In genomic region chr20:25697132-25697446, GRCh38 we compare ENCODE assay signal across 8 cellular contexts. TPM values are rescaled to one million over a fixed set of nuclear protein-coding genes. Genes with fewer than 3 reads are reported as not detected.
A peak's percentile ranks its signal among the peaks of the same experiment; 100 is the strongest.
DNase-seq lines count a peak whose midpoint lies in the region; ATAC-seq, FAIRE-seq and TF ChIP-seq lines count a peak whose summit lies in the region.

No MANE protein-coding gene starts in this region.

- POLR2A ChIA-PET in Caco-2 (lab: Charles Lee), result interaction anchor here (0.6 kb wide), 1 partner anchor 312 kb away, joined by 3 read pairs; no protein-coding TSS in a partner anchor
- POLR2A ChIA-PET in RWPE1 (lab: Yijun Ruan, JAX; ENCODE audit: low non-redundant PET), result no interaction called here

- H3K4me3 ChIP-seq in Caco-2 (ENCODE audit: low read depth, low read length) (peak overlapping the region; percentile 91), esophagus (ENCODE audit: low read depth in 1 of 2, low read length in 2 of 2) (peak overlapping the region; percentile 75 to 99), pancreas (peak overlapping the region; percentile 80 to 93 (median 88))

- WGBS in esophagus, 2 donors, result 0 to 1% methylated on average over 3 of the region's 3 CpGs
- 1 to 6% methylated on average over 3 of the region's 3 CpGs for WGBS in pancreas, 2 donors

- H3K4me3 Mint-ChIP-seq in Caco-2 (ENCODE audit: unreplicated experiment), result peak overlapping the region; percentile 82

- no peak for ATAC-seq in pancreas
- no peak for ATAC-seq in HG02981 (IDR thresholded peaks at IDR 0.05; ENCODE audit: unreplicated experiment)
- no peak for ATAC-seq in HG02588 (IDR thresholded peaks at IDR 0.05; ENCODE audit: unreplicated experiment)

- H3K4me1 Mint-ChIP-seq in Caco-2 (ENCODE audit: low read depth, unreplicated experiment), result peaks cover 8% of the 10 kb centered on the region

- H3K27ac Mint-ChIP-seq in Caco-2 (ENCODE audit: unreplicated experiment), result peak overlapping the region; percentile 84

- H3K4me1 ChIP-seq in Caco-2 (no peaks in the 10 kb centered on the region), esophagus (ENCODE audit: control insufficient read depth in 2 of 2, insufficient read depth in 2 of 2, low read length in 1 of 2) (no peaks in the 10 kb centered on the region), pancreas (peaks cover 0 to 4% (median 3%) of the 10 kb centered on the region in 3 donors)

- H3K9me3 ChIP-seq in Caco-2 (peaks cover 27% of the 10 kb centered on the region), esophagus (ENCODE audit: control insufficient read depth in 2 of 2, insufficient read depth in 1 of 2, low read depth in 1 of 2, low read length in 1 of 2) (no peaks in the 10 kb centered on the region), pancreas (no peaks in the 10 kb centered on the region)

- no peaks in the 10 kb centered on the region for H3K27me3 Mint-ChIP-seq in Caco-2 (ENCODE audit: insufficient read depth, unreplicated experiment)

- H3K36me3 Mint-ChIP-seq in Caco-2 (ENCODE audit: insufficient read depth, unreplicated experiment), result no peaks in the 10 kb centered on the region

- H3K27me3 ChIP-seq in Caco-2 (replicated peaks; ENCODE audit: control insufficient read depth, insufficient read depth, low read length) (no peaks in the 10 kb centered on the region), esophagus (ENCODE audit: control insufficient read depth in 1 of 2, insufficient read depth in 2 of 2, low read length in 2 of 2) (no peaks in the 10 kb centered on the region), pancreas (no peaks in the 10 kb centered on the region)

- DNase-seq in Caco-2 (no peak), RWPE1 (ENCODE audit: low spot score) (no peak), pancreas (no peak), cerebellar nuclear complex (lab: John Stamatoyannopoulos, UW) (no peak), NOMO-1 treated with DMSO at 0.1 percent for 48 hours (lab: John Stamatoyannopoulos, UW; ENCODE audit: unreplicated experiment) (no peak)

- peak overlapping the region; percentile 88 for H3K27ac ChIP-seq in RWPE1
- H3K27ac ChIP-seq in esophagus (ENCODE audit: low read depth in 2 of 2, low read length in 1 of 2), result peak overlapping the region; percentile 82 to 96
- peak overlapping the region in 2 of 4 donors; percentile 89 to 92 for H3K27ac ChIP-seq in pancreas

- BruUV-seq in Caco-2 (replicated peaks; lab: Mats Ljungman, UMichigan), result TSS peak; percentile 68

- TF ChIP-seq CTCF in Caco-2 (IDR thresholded peaks at IDR 0.05; ENCODE audit: insufficient read depth in 1 of 2, low read depth in 1 of 2, low read length in 1 of 2, severe bottlenecking in 1 of 2, unreplicated experiment in 1 of 2) (no peak), RWPE1 (conservative IDR thresholded peaks at IDR 0.05; ENCODE audit: low read depth) (no peak), pancreas (IDR thresholded peaks at IDR 0.05) (no peak)

- intact Hi-C loops in Caco-2 (cut with micrococcal nuclease; ENCODE audit: unreplicated experiment) (loop anchor here (2.0 to 10.0 kb wide), 3 partner anchors 22 to 258 kb away; no protein-coding TSS in a partner anchor), pancreas (cut with DNase I) (no loop called here)

- CTCF ChIA-PET in Caco-2 (lab: Charles Lee) (no interaction called here), RWPE1 (lab: Yijun Ruan, JAX) (no interaction called here)

- no peaks in the 10 kb centered on the region for H3K36me3 ChIP-seq in Caco-2 (ENCODE audit: control insufficient read depth, insufficient read depth, low read length)
- H3K36me3 ChIP-seq in esophagus (ENCODE audit: control insufficient read depth in 2 of 2, insufficient read depth in 2 of 2, low read length in 1 of 2), result no peaks in the 10 kb centered on the region
- H3K36me3 ChIP-seq in pancreas, result no peaks in the 10 kb centered on the region

- peaks cover 19% of the 10 kb centered on the region for H3K9me3 Mint-ChIP-seq in Caco-2 (ENCODE audit: unreplicated experiment)

- FAIRE-seq in pancreas (lab: Jason Lieb, UNC), result peak; percentile 95

RNA-seq across cellular contexts. Expression of gene ZNF337, which starts 0.4 kb away (rescaled TPM):
- total RNA-seq in Caco-2 (2022) (7.4 and 8.4 TPM in 2 replicates), pancreas (1 to 10 TPM; 4.4 to 8.7 (median 5.6) TPM)
- polyA plus RNA-seq in esophagus (10 to 100 TPM in 1 of 2 donors, 1 to 10 TPM in 1; 6.9 to 11.8 TPM), pancreas (10 to 100 TPM; 10.1 to 20.6 TPM)
